Comparison of ENCODE assay signal across 2 cellular contexts in the genomic region with DNA sequence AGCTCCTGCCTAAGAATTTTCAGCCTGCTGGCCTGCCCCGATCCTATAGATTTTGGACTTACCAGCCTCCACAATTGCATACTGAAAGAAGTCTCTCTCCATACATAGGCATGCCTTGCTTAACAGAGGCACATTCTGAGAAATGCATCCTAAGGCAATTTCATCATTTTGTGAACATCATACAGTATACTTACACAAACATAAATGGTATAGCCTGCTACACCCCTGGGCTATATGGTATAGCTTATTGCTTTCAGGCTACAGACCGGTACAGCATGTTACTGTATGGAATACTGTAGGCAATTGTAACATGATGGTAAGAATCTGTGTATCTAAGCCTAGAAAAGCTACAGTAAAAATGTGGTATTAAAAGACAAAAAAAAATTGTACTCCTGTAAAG.
TF ChIP-seq lines count a peak whose summit lies in the region.

No MANE protein-coding gene starts in this region.

TF ChIP-seq in IMR-90, 13 proteins besides CTCF, POLR2A, EP300 and RAD21 (continued from another document):
- TF ChIP-seq MXI1 (IDR thresholded peaks at IDR 0.05; ENCODE audit: borderline replicate concordance, low read depth, low read length), result no peak
- TF ChIP-seq MAZ (IDR thresholded peaks at IDR 0.05; ENCODE audit: borderline replicate concordance, low read depth, low read length), result no peak
- no peak for TF ChIP-seq CEBPB (IDR thresholded peaks at IDR 0.05; ENCODE audit: low read depth, low read length)
- TF ChIP-seq, protein P1, sequence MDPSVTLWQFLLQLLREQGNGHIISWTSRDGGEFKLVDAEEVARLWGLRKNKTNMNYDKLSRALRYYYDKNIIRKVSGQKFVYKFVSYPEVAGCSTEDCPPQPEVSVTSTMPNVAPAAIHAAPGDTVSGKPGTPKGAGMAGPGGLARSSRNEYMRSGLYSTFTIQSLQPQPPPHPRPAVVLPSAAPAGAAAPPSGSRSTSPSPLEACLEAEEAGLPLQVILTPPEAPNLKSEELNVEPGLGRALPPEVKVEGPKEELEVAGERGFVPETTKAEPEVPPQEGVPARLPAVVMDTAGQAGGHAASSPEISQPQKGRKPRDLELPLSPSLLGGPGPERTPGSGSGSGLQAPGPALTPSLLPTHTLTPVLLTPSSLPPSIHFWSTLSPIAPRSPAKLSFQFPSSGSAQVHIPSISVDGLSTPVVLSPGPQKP (IDR thresholded peaks at IDR 0.05; ENCODE audit: borderline replicate concordance, low read depth, low read length), result no peak

TF ChIP-seq in neural cell, 6 proteins besides CTCF, POLR2A, EP300 and RAD21 (continued from another document):
- TF ChIP-seq, protein P2, sequence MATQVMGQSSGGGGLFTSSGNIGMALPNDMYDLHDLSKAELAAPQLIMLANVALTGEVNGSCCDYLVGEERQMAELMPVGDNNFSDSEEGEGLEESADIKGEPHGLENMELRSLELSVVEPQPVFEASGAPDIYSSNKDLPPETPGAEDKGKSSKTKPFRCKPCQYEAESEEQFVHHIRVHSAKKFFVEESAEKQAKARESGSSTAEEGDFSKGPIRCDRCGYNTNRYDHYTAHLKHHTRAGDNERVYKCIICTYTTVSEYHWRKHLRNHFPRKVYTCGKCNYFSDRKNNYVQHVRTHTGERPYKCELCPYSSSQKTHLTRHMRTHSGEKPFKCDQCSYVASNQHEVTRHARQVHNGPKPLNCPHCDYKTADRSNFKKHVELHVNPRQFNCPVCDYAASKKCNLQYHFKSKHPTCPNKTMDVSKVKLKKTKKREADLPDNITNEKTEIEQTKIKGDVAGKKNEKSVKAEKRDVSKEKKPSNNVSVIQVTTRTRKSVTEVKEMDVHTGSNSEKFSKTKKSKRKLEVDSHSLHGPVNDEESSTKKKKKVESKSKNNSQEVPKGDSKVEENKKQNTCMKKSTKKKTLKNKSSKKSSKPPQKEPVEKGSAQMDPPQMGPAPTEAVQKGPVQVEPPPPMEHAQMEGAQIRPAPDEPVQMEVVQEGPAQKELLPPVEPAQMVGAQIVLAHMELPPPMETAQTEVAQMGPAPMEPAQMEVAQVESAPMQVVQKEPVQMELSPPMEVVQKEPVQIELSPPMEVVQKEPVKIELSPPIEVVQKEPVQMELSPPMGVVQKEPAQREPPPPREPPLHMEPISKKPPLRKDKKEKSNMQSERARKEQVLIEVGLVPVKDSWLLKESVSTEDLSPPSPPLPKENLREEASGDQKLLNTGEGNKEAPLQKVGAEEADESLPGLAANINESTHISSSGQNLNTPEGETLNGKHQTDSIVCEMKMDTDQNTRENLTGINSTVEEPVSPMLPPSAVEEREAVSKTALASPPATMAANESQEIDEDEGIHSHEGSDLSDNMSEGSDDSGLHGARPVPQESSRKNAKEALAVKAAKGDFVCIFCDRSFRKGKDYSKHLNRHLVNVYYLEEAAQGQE (IDR thresholded peaks at IDR 0.05; ENCODE audit: borderline replicate concordance), result no peak
- TF ChIP-seq TAF1 (IDR thresholded peaks at IDR 0.05; ENCODE audit: low read depth) (no peak), EZH2 (IDR thresholded peaks at IDR 0.05; ENCODE audit: borderline replicate concordance, insufficient read depth, low read length, poor library complexity, severe bottlenecking) (no peak), POLR2AphosphoS5 (IDR thresholded peaks at IDR 0.05) (no peak), SMC3 (conservative IDR thresholded peaks at IDR 0.05; ENCODE audit: poor library complexity) (no peak)
